Comparison of ENCODE assay signal across 1 cellular context in the genomic region with DNA sequence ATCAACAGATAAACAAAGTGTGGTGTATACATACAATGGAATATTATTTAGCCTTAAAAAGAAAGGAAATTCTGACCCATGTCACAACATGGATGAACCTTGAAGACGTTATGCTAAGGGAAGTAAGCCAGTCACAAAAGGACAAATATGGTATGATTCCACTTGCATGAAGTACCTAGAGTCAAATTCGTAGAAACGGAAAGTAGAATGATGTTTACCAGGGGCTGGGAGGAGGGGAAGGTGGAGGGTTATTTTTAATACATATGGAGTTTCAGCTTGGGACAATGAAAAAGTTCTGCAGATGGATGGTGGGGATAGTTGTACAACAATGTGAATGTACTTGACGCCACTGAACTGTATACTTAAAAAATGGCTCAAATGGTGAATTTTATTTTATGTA.
TF ChIP-seq lines count a peak whose summit lies in the region.

No MANE protein-coding gene starts in this region.

TF ChIP-seq in K562, 482 proteins besides CTCF, POLR2A, EP300 and RAD21:
- TF ChIP-seq SMARCB1 (IDR thresholded peaks at IDR 0.05; ENCODE audit: insufficient read length, low read depth) (no peak), BACH1 (tag; IDR thresholded peaks at IDR 0.05) (no peak), SAFB (IDR thresholded peaks at IDR 0.05; ENCODE audit: borderline replicate concordance, low read depth, low read length) (no peak), ASH1L (IDR thresholded peaks at IDR 0.05; ENCODE audit: borderline replicate concordance, low read depth, partially characterized antibody) (no peak), SRSF9 (IDR thresholded peaks at IDR 0.05; ENCODE audit: borderline replicate concordance, low read depth, low read length) (no peak), RBBP5 (IDR thresholded peaks at IDR 0.05; ENCODE audit: borderline replicate concordance, insufficient read depth, low read length, poor library complexity, severe bottlenecking) (no peak), FIP1L1 (IDR thresholded peaks at IDR 0.05; ENCODE audit: low read depth, low read length, poor library complexity, severe bottlenecking) (no peak), ZFX (CRISPR knock-in tag; IDR thresholded peaks at IDR 0.05) (no peak), ZNF41 (CRISPR knock-in tag; conservative IDR thresholded peaks at IDR 0.05) (no peak), SRSF7 (optimal IDR thresholded peaks at IDR 0.05; ENCODE audit: low read depth, low read length) (no peak), GTF2E2 (tag; IDR thresholded peaks at IDR 0.05) (no peak), ZNF143 (CRISPR knock-in tag; IDR thresholded peaks at IDR 0.05) (no peak)
- TF ChIP-seq, protein P1, sequence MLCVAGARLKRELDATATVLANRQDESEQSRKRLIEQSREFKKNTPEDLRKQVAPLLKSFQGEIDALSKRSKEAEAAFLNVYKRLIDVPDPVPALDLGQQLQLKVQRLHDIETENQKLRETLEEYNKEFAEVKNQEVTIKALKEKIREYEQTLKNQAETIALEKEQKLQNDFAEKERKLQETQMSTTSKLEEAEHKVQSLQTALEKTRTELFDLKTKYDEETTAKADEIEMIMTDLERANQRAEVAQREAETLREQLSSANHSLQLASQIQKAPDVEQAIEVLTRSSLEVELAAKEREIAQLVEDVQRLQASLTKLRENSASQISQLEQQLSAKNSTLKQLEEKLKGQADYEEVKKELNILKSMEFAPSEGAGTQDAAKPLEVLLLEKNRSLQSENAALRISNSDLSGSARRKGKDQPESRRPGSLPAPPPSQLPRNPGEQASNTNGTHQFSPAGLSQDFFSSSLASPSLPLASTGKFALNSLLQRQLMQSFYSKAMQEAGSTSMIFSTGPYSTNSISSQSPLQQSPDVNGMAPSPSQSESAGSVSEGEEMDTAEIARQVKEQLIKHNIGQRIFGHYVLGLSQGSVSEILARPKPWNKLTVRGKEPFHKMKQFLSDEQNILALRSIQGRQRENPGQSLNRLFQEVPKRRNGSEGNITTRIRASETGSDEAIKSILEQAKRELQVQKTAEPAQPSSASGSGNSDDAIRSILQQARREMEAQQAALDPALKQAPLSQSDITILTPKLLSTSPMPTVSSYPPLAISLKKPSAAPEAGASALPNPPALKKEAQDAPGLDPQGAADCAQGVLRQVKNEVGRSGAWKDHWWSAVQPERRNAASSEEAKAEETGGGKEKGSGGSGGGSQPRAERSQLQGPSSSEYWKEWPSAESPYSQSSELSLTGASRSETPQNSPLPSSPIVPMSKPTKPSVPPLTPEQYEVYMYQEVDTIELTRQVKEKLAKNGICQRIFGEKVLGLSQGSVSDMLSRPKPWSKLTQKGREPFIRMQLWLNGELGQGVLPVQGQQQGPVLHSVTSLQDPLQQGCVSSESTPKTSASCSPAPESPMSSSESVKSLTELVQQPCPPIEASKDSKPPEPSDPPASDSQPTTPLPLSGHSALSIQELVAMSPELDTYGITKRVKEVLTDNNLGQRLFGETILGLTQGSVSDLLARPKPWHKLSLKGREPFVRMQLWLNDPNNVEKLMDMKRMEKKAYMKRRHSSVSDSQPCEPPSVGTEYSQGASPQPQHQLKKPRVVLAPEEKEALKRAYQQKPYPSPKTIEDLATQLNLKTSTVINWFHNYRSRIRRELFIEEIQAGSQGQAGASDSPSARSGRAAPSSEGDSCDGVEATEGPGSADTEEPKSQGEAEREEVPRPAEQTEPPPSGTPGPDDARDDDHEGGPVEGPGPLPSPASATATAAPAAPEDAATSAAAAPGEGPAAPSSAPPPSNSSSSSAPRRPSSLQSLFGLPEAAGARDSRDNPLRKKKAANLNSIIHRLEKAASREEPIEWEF (CRISPR knock-in tag; IDR thresholded peaks at IDR 0.05): no peak
- TF ChIP-seq, protein P2, sequence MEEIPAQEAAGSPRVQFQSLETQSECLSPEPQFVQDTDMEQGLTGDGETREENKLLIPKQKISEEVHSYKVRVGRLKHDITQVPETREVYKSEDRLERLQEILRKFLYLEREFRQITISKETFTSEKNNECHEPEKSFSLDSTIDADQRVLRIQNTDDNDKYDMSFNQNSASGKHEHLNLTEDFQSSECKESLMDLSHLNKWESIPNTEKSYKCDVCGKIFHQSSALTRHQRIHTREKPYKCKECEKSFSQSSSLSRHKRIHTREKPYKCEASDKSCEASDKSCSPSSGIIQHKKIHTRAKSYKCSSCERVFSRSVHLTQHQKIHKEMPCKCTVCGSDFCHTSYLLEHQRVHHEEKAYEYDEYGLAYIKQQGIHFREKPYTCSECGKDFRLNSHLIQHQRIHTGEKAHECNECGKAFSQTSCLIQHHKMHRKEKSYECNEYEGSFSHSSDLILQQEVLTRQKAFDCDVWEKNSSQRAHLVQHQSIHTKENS (CRISPR knock-in tag; IDR thresholded peaks at IDR 0.05): no peak
- TF ChIP-seq, protein P3, sequence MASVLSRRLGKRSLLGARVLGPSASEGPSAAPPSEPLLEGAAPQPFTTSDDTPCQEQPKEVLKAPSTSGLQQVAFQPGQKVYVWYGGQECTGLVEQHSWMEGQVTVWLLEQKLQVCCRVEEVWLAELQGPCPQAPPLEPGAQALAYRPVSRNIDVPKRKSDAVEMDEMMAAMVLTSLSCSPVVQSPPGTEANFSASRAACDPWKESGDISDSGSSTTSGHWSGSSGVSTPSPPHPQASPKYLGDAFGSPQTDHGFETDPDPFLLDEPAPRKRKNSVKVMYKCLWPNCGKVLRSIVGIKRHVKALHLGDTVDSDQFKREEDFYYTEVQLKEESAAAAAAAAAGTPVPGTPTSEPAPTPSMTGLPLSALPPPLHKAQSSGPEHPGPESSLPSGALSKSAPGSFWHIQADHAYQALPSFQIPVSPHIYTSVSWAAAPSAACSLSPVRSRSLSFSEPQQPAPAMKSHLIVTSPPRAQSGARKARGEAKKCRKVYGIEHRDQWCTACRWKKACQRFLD (CRISPR knock-in tag; IDR thresholded peaks at IDR 0.05): no peak
- TF ChIP-seq, protein P4, sequence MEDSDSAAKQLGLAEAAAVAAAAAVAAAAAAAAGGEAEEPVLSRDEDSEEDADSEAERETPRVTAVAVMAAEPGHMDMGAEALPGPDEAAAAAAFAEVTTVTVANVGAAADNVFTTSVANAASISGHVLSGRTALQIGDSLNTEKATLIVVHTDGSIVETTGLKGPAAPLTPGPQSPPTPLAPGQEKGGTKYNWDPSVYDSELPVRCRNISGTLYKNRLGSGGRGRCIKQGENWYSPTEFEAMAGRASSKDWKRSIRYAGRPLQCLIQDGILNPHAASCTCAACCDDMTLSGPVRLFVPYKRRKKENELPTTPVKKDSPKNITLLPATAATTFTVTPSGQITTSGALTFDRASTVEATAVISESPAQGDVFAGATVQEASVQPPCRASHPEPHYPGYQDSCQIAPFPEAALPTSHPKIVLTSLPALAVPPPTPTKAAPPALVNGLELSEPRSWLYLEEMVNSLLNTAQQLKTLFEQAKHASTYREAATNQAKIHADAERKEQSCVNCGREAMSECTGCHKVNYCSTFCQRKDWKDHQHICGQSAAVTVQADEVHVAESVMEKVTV (CRISPR knock-in tag; IDR thresholded peaks at IDR 0.05): no peak
TF ChIP-seq in K562: peak in this region for 0.
